Comparison of ENCODE assay signal across 9 cellular contexts in the genomic region with DNA sequence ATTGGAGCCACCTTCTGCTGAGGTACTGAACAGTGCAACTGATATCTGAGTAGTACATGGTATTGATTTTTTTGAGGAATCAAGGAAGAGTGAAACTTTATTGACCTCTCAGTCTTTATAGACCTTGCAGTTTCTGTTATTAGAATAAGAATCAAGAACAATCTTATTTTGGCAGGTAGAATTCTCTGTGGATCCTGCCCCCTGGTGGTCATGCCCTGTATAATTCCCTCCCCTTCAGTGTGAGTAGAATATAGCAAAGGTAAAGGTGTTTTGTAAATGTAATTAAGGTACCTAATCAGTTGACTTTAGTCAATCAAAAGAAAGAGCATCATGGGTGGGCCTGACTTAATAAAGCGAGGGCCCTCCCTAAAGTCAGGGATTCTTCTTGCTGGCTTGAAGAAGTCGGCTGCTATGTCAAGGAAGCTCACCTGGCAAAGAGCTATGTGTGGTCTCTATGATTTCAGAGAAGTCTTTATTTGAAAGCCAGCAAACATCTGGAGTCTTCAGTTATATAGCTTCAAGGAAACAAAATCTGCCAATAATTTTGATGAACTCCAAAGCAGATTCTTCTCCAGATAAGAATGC.
DNase-seq lines count a peak whose midpoint lies in the region; ATAC-seq and TF ChIP-seq lines count a peak whose summit lies in the region.
"Had no signal": no experiment of that assay in that cellular context is flagged by ENCODE, and none has a peak within 500 bp of the region (broad histone marks: within the 10 kb centered on the region; RNA-seq: fewer than 3 reads in every experiment).

No MANE protein-coding gene starts in this region.

- no peaks in the 10 kb centered on the region for H3K9me3 ChIP-seq in neutrophil
- H3K9me3 ChIP-seq: HAP-1 had no signal

- H3K4me3 Mint-ChIP-seq in natural killer cell, result no peak overlapping the region
- H3K4me3 Mint-ChIP-seq in natural killer cell treated with Interleukin-12 subunit alpha and Interleukin-12 subunit beta and Interleukin-15 and Interleukin-18, amount 100 ng/mL, for 72 hours, result no peak overlapping the region

- TF ChIP-seq CTCF in natural killer cell (IDR thresholded peaks at IDR 0.05) (peak; percentile 82), brain microvascular endothelial cell (IDR thresholded peaks at IDR 0.05; ENCODE audit: low read depth, low read length, missing control alignments) (peak; percentile 74), neutrophil (IDR thresholded peaks at IDR 0.05) (peak; percentile 69)

- H3K27me3 ChIP-seq in brain microvascular endothelial cell (replicated peaks) (no peaks in the 10 kb centered on the region), neutrophil (no peaks in the 10 kb centered on the region)

- ATAC-seq in natural killer cell (peak in 1 of 3 donors; percentile 39), GM19023 (IDR thresholded peaks at IDR 0.05; ENCODE audit: unreplicated experiment) (no peak)
- ATAC-seq in natural killer cell treated with Interleukin-12 subunit alpha and Interleukin-12 subunit beta and Interleukin-15 and Interleukin-18, amount 100 ng/mL, for 72 hours, result no peak

- H3K9me3 Mint-ChIP-seq in natural killer cell, result no peaks in the 10 kb centered on the region
- no peaks in the 10 kb centered on the region for H3K9me3 Mint-ChIP-seq in natural killer cell treated with Interleukin-12 subunit alpha and Interleukin-12 subunit beta and Interleukin-15 and Interleukin-18, amount 100 ng/mL, for 72 hours

- no peak overlapping the region for H3K27ac ChIP-seq in brain microvascular endothelial cell
- no peak overlapping the region for H3K27ac ChIP-seq in neutrophil

- H3K27me3 Mint-ChIP-seq in natural killer cell (ENCODE audit: low read depth in 2 of 2), result peaks cover 0 to 2% of the 10 kb centered on the region in 2 donors
- peaks cover 0 to 6% of the 10 kb centered on the region in 2 donors for H3K27me3 Mint-ChIP-seq in natural killer cell treated with Interleukin-12 subunit alpha and Interleukin-12 subunit beta and Interleukin-15 and Interleukin-18, amount 100 ng/mL, for 72 hours

- no peaks in the 10 kb centered on the region for H3K36me3 Mint-ChIP-seq in natural killer cell
- no peaks in the 10 kb centered on the region for H3K36me3 Mint-ChIP-seq in natural killer cell treated with Interleukin-12 subunit alpha and Interleukin-12 subunit beta and Interleukin-15 and Interleukin-18, amount 100 ng/mL, for 72 hours

- H3K4me1 ChIP-seq in neutrophil (ENCODE audit: control insufficient read depth in 1 of 2, insufficient read depth in 1 of 2, low read depth in 1 of 2, low read length in 1 of 2), result no peaks in the 10 kb centered on the region
- H3K4me1 ChIP-seq: HAP-1 had no signal

- H3K4me3 ChIP-seq in brain microvascular endothelial cell (ENCODE audit: low read depth, low read length), result no peak overlapping the region
- H3K4me3 ChIP-seq in neutrophil (ENCODE audit: low read depth in 1 of 2, low read length in 1 of 2), result no peak overlapping the region
- H3K4me3 ChIP-seq: HAP-1 had no signal

- no peak for DNase-seq in natural killer cell
- DNase-seq in natural killer cell treated with Interleukin-12 subunit alpha and Interleukin-12 subunit beta and Interleukin-15 and Interleukin-18, amount 100 ng/mL, for 72 hours (ENCODE audit: low spot score), result no peak
- DNase-seq in M059J (ENCODE audit: low read depth), result peak; percentile 19
- peak; percentile 24 for DNase-seq in brain microvascular endothelial cell
- DNase-seq in G401 (ENCODE audit: low spot score), result no peak
- no peak for DNase-seq in GDM1 (lab: John Stamatoyannopoulos, UW)

- in situ Hi-C loops in brain microvascular endothelial cell (cut with HindIII; ENCODE audit: low pct_ligation_motif_present, low sequenced_read_pairs) (no loop called here), G401 (cut with HindIII; ENCODE audit: low sequenced_read_pairs) (no loop called here)

- intact Hi-C loops in natural killer cell (cut with micrococcal nuclease), result loop anchor here (2.0 to 10.0 kb wide), 2 partner anchors 603 to 1213 kb away; no protein-coding TSS in a partner anchor

- no peak overlapping the region for H3K27ac Mint-ChIP-seq in natural killer cell
- no peak overlapping the region for H3K27ac Mint-ChIP-seq in natural killer cell treated with Interleukin-12 subunit alpha and Interleukin-12 subunit beta and Interleukin-15 and Interleukin-18, amount 100 ng/mL, for 72 hours

- H3K36me3 ChIP-seq in brain microvascular endothelial cell (replicated peaks) (no peaks in the 10 kb centered on the region), neutrophil (no peaks in the 10 kb centered on the region)
- H3K36me3 ChIP-seq: HAP-1 had no signal

- no peaks in the 10 kb centered on the region for H3K4me1 Mint-ChIP-seq in natural killer cell
- H3K4me1 Mint-ChIP-seq in natural killer cell treated with Interleukin-12 subunit alpha and Interleukin-12 subunit beta and Interleukin-15 and Interleukin-18, amount 100 ng/mL, for 72 hours (ENCODE audit: low read depth in 2 of 2), result no peaks in the 10 kb centered on the region

Comparison
In these comparisons a context has a peak if more than half of its experiments do, and no peak if none do; other contexts are left out.
1. DNase-seq: peak in M059J (single experiment) and brain microvascular endothelial cell (single experiment); none in natural killer cell (single experiment), natural killer cell treated with Interleukin-12 subunit alpha and Interleukin-12 subunit beta and Interleukin-15 and Interleukin-18, amount 100 ng/mL, for 72 hours (single experiment), G401 (single experiment) and GDM1 (single experiment).
2. Peak in every context shown above with its lines, with median percentiles within 50 percentile points of each other: CTCF ChIP-seq.